ENCODE assay signal across 1 cellular context in genomic region chr6:105495515-105495914, GRCh38.
TF ChIP-seq lines count a peak whose summit lies in the region.

No MANE protein-coding gene starts in this region.

TF ChIP-seq in SK-N-SH treated with all-trans-retinoic acid at 6 μM for 48 hours, 23 proteins besides CTCF, POLR2A, EP300 and RAD21 (continued from another document):
- TF ChIP-seq CSRNP3 (CRISPR knock-in tag; IDR thresholded peaks at IDR 0.05), result no peak
TF ChIP-seq in SK-N-SH treated with all-trans-retinoic acid at 6 μM for 48 hours: peak in this region for 0.
